9 cellular contexts compared by ENCODE assay signal in genomic region chr20:31678389-31679356, GRCh38. TPM values are rescaled to one million over a fixed set of nuclear protein-coding genes. Genes with fewer than 3 reads are reported as not detected.
DNase-seq lines count a peak whose midpoint lies in the region; ATAC-seq and TF ChIP-seq lines count a peak whose summit lies in the region.
"Had no signal": no experiment of that assay in that cellular context is flagged by ENCODE, and none has a peak within 500 bp of the region (broad histone marks: within the 10 kb centered on the region; RNA-seq: fewer than 3 reads in every experiment).

No MANE protein-coding gene starts in this region.

- peaks cover 71% of the 10 kb centered on the region for H3K36me3 Mint-ChIP-seq in activated CD4-positive, alpha-beta T cell treated with anti-CD3 and anti-CD28 coated beads for 36 hours (ENCODE audit: low read depth)
- H3K36me3 Mint-ChIP-seq in activated T-helper 17 cell treated with anti-CD3 and anti-CD28 coated beads, Interleukin-2, amount 50 U/mL, for 72 hours (ENCODE audit: low read depth): peaks cover 100% of the 10 kb centered on the region
- H3K36me3 Mint-ChIP-seq in stimulated activated naive B cell treated with anti-CD40 and anti-IgM and Interleukin-4, amounts not matched to agents 10 μg/mL and 1 μg/mL and 100 μg/mL, for 72 hours: peaks cover 58 to 82% of the 10 kb centered on the region in 2 donors

- no peaks in the 10 kb centered on the region for H3K27me3 Mint-ChIP-seq in activated CD4-positive, alpha-beta T cell treated with anti-CD3 and anti-CD28 coated beads for 36 hours
- H3K27me3 Mint-ChIP-seq in activated T-helper 17 cell treated with anti-CD3 and anti-CD28 coated beads, Interleukin-2, amount 50 U/mL, for 72 hours: no peaks in the 10 kb centered on the region
- no peaks in the 10 kb centered on the region for H3K27me3 Mint-ChIP-seq in stimulated activated naive B cell treated with anti-CD40 and anti-IgM and Interleukin-4, amounts not matched to agents 10 μg/mL and 1 μg/mL and 100 μg/mL, for 72 hours

- ATAC-seq in activated CD4-positive, alpha-beta T cell treated with anti-CD3 and anti-CD28 coated beads for 36 hours: no peak
- ATAC-seq in activated T-helper 17 cell treated with anti-CD3 and anti-CD28 coated beads, Interleukin-2, amount 50 U/mL, for 72 hours (replicated peaks): no peak
- no peak for ATAC-seq in stimulated activated naive B cell treated with anti-CD40 and anti-IgM and Interleukin-4, amounts not matched to agents 10 μg/mL and 1 μg/mL and 100 μg/mL, for 72 hours (replicated peaks)
- ATAC-seq in GM19463 (IDR thresholded peaks at IDR 0.05; ENCODE audit: unreplicated experiment) (no peak), GM18505 (IDR thresholded peaks at IDR 0.05; ENCODE audit: unreplicated experiment) (no peak)

- peak overlapping the region; percentile 18 for H3K9ac ChIP-seq in iPS-15b (ENCODE audit: low read depth, low read length)

- no peaks in the 10 kb centered on the region for H3K9me3 ChIP-seq in iPS-15b (ENCODE audit: control insufficient read depth, insufficient read depth, low read length)

- no peaks in the 10 kb centered on the region for H3K27me3 ChIP-seq in iPS-15b (ENCODE audit: control insufficient read depth, insufficient read depth, low read length)

- peaks cover 10% of the 10 kb centered on the region for H3K36me3 ChIP-seq in iPS-15b (ENCODE audit: control insufficient read depth, insufficient read depth, low read length)

- DNase-seq in activated CD4-positive, alpha-beta T cell treated with anti-CD3 and anti-CD28 coated beads for 36 hours: no peak
- no peak for DNase-seq in activated CD4-positive, alpha-beta T cell treated with anti-CD3 and anti-CD28 coated beads for 48 hours
- no peak for DNase-seq in stimulated activated naive B cell treated with anti-CD40 and anti-IgM and Interleukin-4, amounts not matched to agents 10 μg/mL and 1 μg/mL and 100 μg/mL, for 72 hours
- no peak for DNase-seq in NCI-H2107 (lab: John Stamatoyannopoulos, UW)
- DNase-seq: stimulated activated CD4-positive, alpha-beta T cell treated with anti-CD3 and anti-CD28 coated beads, Interleukin-4, amount 100 ng/mL, for 24 hours had no signal

- intact Hi-C loops in activated CD4-positive, alpha-beta T cell treated with anti-CD3 and anti-CD28 coated beads for 36 hours (cut with DNase I, micrococcal nuclease): no loop called here

- no peak overlapping the region for H3K4me3 Mint-ChIP-seq in activated CD4-positive, alpha-beta T cell treated with anti-CD3 and anti-CD28 coated beads for 36 hours
- H3K4me3 Mint-ChIP-seq in activated T-helper 17 cell treated with anti-CD3 and anti-CD28 coated beads, Interleukin-2, amount 50 U/mL, for 72 hours: peak overlapping the region; percentile 88
- H3K4me3 Mint-ChIP-seq in stimulated activated naive B cell treated with anti-CD40 and anti-IgM and Interleukin-4, amounts not matched to agents 10 μg/mL and 1 μg/mL and 100 μg/mL, for 72 hours: peak overlapping the region in 1 of 2 donors; percentile 41

- no peaks in the 10 kb centered on the region for H3K9me3 Mint-ChIP-seq in activated CD4-positive, alpha-beta T cell treated with anti-CD3 and anti-CD28 coated beads for 36 hours (ENCODE audit: low read depth)
- no peaks in the 10 kb centered on the region for H3K9me3 Mint-ChIP-seq in activated T-helper 17 cell treated with anti-CD3 and anti-CD28 coated beads, Interleukin-2, amount 50 U/mL, for 72 hours
- H3K9me3 Mint-ChIP-seq in stimulated activated naive B cell treated with anti-CD40 and anti-IgM and Interleukin-4, amounts not matched to agents 10 μg/mL and 1 μg/mL and 100 μg/mL, for 72 hours: no peaks in the 10 kb centered on the region

- CTCF ChIA-PET in activated CD4-positive, alpha-beta T cell treated with anti-CD3 and anti-CD28 coated beads for 36 hours (lab: Charles Lee): interaction anchor here (1.5 to 6.0 kb wide), 3 partner anchors 17 to 75 kb away, joined by 3 to 34 read pairs (median 5); no protein-coding TSS in a partner anchor

- POLR2A ChIA-PET in activated CD4-positive, alpha-beta T cell treated with anti-CD3 and anti-CD28 coated beads for 36 hours (lab: Charles Lee): interaction anchor here (1.1 kb wide), 1 partner anchor 20 kb away, joined by 5 read pairs; no protein-coding TSS in a partner anchor

- no peak for TF ChIP-seq POLR2A in GM18505 (IDR thresholded peaks at IDR 0.05; ENCODE audit: borderline replicate concordance, extremely low read depth, insufficient read depth, insufficient read length)

- peak overlapping the region; percentile 84 for H3K27ac Mint-ChIP-seq in activated CD4-positive, alpha-beta T cell treated with anti-CD3 and anti-CD28 coated beads for 36 hours
- H3K27ac Mint-ChIP-seq in activated T-helper 17 cell treated with anti-CD3 and anti-CD28 coated beads, Interleukin-2, amount 50 U/mL, for 72 hours: peak overlapping the region; percentile 88
- peak overlapping the region; percentile 83 for H3K27ac Mint-ChIP-seq in stimulated activated naive B cell treated with anti-CD40 and anti-IgM and Interleukin-4, amounts not matched to agents 10 μg/mL and 1 μg/mL and 100 μg/mL, for 72 hours

- H3K4me1 Mint-ChIP-seq in activated CD4-positive, alpha-beta T cell treated with anti-CD3 and anti-CD28 coated beads for 36 hours: peaks cover 87% of the 10 kb centered on the region
- peaks cover 82% of the 10 kb centered on the region for H3K4me1 Mint-ChIP-seq in activated T-helper 17 cell treated with anti-CD3 and anti-CD28 coated beads, Interleukin-2, amount 50 U/mL, for 72 hours
- peaks cover 67 to 95% of the 10 kb centered on the region in 2 donors for H3K4me1 Mint-ChIP-seq in stimulated activated naive B cell treated with anti-CD40 and anti-IgM and Interleukin-4, amounts not matched to agents 10 μg/mL and 1 μg/mL and 100 μg/mL, for 72 hours

- no peak overlapping the region for H3K4me3 ChIP-seq in iPS-15b (ENCODE audit: low read depth, low read length)

- peaks cover 4% of the 10 kb centered on the region for H3K4me1 ChIP-seq in iPS-15b (ENCODE audit: control insufficient read depth, insufficient read depth, low read length)

RNA-seq across cellular contexts. Expression of gene COX4I2, which starts 41.0 kb away (rescaled TPM):
- not detected for total RNA-seq in activated CD4-positive, alpha-beta T cell treated with anti-CD3 and anti-CD28 coated beads for 36 hours
- not detected for total RNA-seq in activated T-helper 17 cell treated with anti-CD3 and anti-CD28 coated beads, Interleukin-2, amount 50 U/mL, for 72 hours

RNA-seq across cellular contexts. Expression of gene BCL2L1, which starts 44.0 kb away (rescaled TPM):
- 100 to 1,000 TPM; 107 to 121 TPM for total RNA-seq in activated CD4-positive, alpha-beta T cell treated with anti-CD3 and anti-CD28 coated beads for 36 hours
- total RNA-seq in activated T-helper 17 cell treated with anti-CD3 and anti-CD28 coated beads, Interleukin-2, amount 50 U/mL, for 72 hours: 100 to 1,000 TPM in 1 of 2 donors, 10 to 100 TPM in 1; 86.7 to 134 TPM
